ENCODE assay signal across 1 cellular context in genomic region chr2:120547662-120548061, GRCh38.
A peak's percentile ranks its signal among the peaks of the same experiment; 100 is the strongest.
TF ChIP-seq lines count a peak whose summit lies in the region.

No MANE protein-coding gene starts in this region.

TF ChIP-seq in HepG2, 621 proteins besides CTCF, POLR2A, EP300 and RAD21:
- TF ChIP-seq ZXDC (CRISPR knock-in tag; IDR thresholded peaks at IDR 0.05): 0 out of 2 replicates have a peak, but pooled peaks have one; percentile 43
- TF ChIP-seq ZNF768 (CRISPR knock-in tag; IDR thresholded peaks at IDR 0.05): peak; percentile 26; the same call in 1 of the 2 replicates
- TF ChIP-seq RFX3 (CRISPR knock-in tag; IDR thresholded peaks at IDR 0.05): no peak
- no peak for TF ChIP-seq ZNF574 (CRISPR knock-in tag; IDR thresholded peaks at IDR 0.05)
- TF ChIP-seq PLSCR1 (CRISPR knock-in tag; IDR thresholded peaks at IDR 0.05; ENCODE audit: borderline replicate concordance): no peak
- TF ChIP-seq TP53 (CRISPR knock-in tag; conservative IDR thresholded peaks at IDR 0.05): no peak
- no peak for TF ChIP-seq ZBTB43 (CRISPR knock-in tag; conservative IDR thresholded peaks at IDR 0.05)
- 0 out of 2 replicates have a peak, but pooled peaks have one; percentile 17 for TF ChIP-seq ZNF235 (CRISPR knock-in tag; IDR thresholded peaks at IDR 0.05; ENCODE audit: borderline replicate concordance)
- no peak for TF ChIP-seq RXRA (CRISPR knock-in tag; IDR thresholded peaks at IDR 0.05)
